Comparison of ENCODE assay signal across 8 cellular contexts in the genomic region with DNA sequence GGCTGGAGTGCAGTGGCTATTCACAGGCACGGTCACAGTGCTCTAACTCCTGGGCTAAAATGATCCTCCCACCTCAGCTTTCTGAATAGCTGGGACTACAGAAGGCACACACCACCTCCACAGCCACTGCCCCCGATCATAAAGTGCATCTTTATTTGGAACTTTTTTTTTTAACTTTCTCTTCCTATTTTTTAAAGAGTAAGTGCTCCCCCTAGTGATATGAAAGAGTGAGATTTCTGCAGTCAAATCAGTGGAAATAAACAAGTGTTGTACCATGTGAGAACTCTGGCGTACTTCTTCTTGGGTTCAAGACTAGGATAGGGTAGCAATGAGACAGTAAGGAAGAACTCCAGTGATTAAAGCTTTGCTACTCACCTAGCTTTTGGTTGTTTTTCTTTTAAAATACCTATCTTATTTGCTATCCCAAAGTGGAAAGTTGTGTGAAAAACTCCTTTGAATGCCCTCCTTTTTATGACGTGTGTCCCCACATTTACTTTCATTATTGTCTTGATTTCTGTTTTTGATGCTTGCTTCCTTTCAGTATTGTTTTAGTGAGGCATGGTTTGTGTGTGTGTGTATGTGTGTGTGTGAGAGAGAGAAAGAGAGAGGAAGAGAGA. TPM values are rescaled to one million over a fixed set of nuclear protein-coding genes. Genes with fewer than 3 reads are reported as not detected.
DNase-seq lines count a peak whose midpoint lies in the region; ATAC-seq, FAIRE-seq and TF ChIP-seq lines count a peak whose summit lies in the region.

No MANE protein-coding gene starts in this region.

- BruUV-seq in OCI-LY7 (replicated peaks; lab: Mats Ljungman, UMichigan), result no TSS peak

- 0 out of 2 replicates have a peak, but pooled peaks cover under 1% of the 10 kb centered on the region for H4K20me1 ChIP-seq in OCI-LY7 (ENCODE audit: insufficient read depth, low read length)

- no peaks in the 10 kb centered on the region for H3K79me2 ChIP-seq in OCI-LY7 (ENCODE audit: insufficient read depth, low read depth, low read length)

- no peaks in the 10 kb centered on the region for H3K9me3 ChIP-seq in OCI-LY7 (ENCODE audit: low read length)

- ATAC-seq in GM18511 (IDR thresholded peaks at IDR 0.05; ENCODE audit: unreplicated experiment) (peak; percentile 81), HG03520 (IDR thresholded peaks at IDR 0.05; ENCODE audit: unreplicated experiment) (peak; percentile 63), GM21423 (IDR thresholded peaks at IDR 0.05; ENCODE audit: unreplicated experiment) (no peak)

- no peak for FAIRE-seq in urothelium cell line (lab: Jason Lieb, UNC)

- no peaks in the 10 kb centered on the region for H3K36me3 ChIP-seq in OCI-LY7 (ENCODE audit: insufficient read depth, low read length)

- H3K4me3 ChIP-seq in OCI-LY7 (ENCODE audit: low read depth, low read length, poor library complexity, severe bottlenecking), result peak overlapping the region; percentile 3

- H3K27ac ChIP-seq in OCI-LY7 (ENCODE audit: low read depth, low read length, poor library complexity, severe bottlenecking), result no peak overlapping the region

- intact Hi-C loops in OCI-LY7 (cut with micrococcal nuclease; ENCODE audit: unreplicated experiment), result loop anchor here (1.0 kb wide), 2 partner anchors 44 to 144 kb away; no protein-coding TSS in a partner anchor

- DNase-seq in COLO829 (ENCODE audit: low spot score) (peak; percentile 18), OCI-LY7 (ENCODE audit: low spot score) (peak; percentile 76), left kidney (ENCODE audit: low read depth, low spot score) (peak; percentile 68), urothelium cell line (ENCODE audit: low spot score) (peak; percentile 12)
- peak; percentile 69 for DNase-seq in central memory CD4-positive, alpha-beta T cell

- POLR2A ChIA-PET in OCI-LY7 (lab: Charles Lee), result interaction anchor here (0.7 to 2.0 kb wide), 3 partner anchors 16 to 1394 kb away, joined by 3 to 6 read pairs (median 3); no protein-coding TSS in a partner anchor

- TF ChIP-seq CTCF in OCI-LY7 (conservative IDR thresholded peaks at IDR 0.05; ENCODE audit: low read length), result peak; percentile 92

- H3K9me2 ChIP-seq in OCI-LY7 (ENCODE audit: insufficient read depth, low read length), result no peaks in the 10 kb centered on the region

- CTCF ChIA-PET in OCI-LY7 (lab: Charles Lee; ENCODE audit: unreplicated experiment), result interaction anchor here (1.8 kb wide), 1 partner anchor 44 kb away, joined by 4 read pairs; no protein-coding TSS in a partner anchor

- H3K4me1 ChIP-seq in OCI-LY7 (ENCODE audit: insufficient read depth, low read length, poor library complexity, severe bottlenecking), result no peaks in the 10 kb centered on the region

- peak overlapping the region; percentile 50 for H3K4me2 ChIP-seq in OCI-LY7 (ENCODE audit: low read length)

- H2AFZ ChIP-seq in OCI-LY7 (ENCODE audit: low read length), result peak overlapping the region; percentile 82

RNA-seq across cellular contexts. Expression of a gene that starts 6.6 kb away (rescaled TPM):
- total RNA-seq in OCI-LY7 (2014; rRNA removed; shearing (Covaris generic)), result 0.54 and 1.7 TPM in 2 replicates
- 0.93 and 1.00 TPM in 2 replicates for total RNA-seq in OCI-LY7 (2022)

RNA-seq across cellular contexts. Expression of a gene that starts 51.4 kb away (rescaled TPM):
- total RNA-seq in OCI-LY7 (2014; rRNA removed; shearing (Covaris generic)), result 94.2 and 102 TPM in 2 replicates
- 52.6 and 55.1 TPM in 2 replicates for total RNA-seq in OCI-LY7 (2022)

Comparison
In these comparisons a context has a peak if more than half of its experiments do, and no peak if none do; other contexts are left out.
1. DNase-seq: peak in every context shown above with its lines; median percentile 76 in OCI-LY7; 69 in central memory CD4-positive, alpha-beta T cell; 68 in left kidney; 18 in COLO829; 12 in urothelium cell line.